Comparison of ENCODE assay signal across 22 cellular contexts in the genomic region with DNA sequence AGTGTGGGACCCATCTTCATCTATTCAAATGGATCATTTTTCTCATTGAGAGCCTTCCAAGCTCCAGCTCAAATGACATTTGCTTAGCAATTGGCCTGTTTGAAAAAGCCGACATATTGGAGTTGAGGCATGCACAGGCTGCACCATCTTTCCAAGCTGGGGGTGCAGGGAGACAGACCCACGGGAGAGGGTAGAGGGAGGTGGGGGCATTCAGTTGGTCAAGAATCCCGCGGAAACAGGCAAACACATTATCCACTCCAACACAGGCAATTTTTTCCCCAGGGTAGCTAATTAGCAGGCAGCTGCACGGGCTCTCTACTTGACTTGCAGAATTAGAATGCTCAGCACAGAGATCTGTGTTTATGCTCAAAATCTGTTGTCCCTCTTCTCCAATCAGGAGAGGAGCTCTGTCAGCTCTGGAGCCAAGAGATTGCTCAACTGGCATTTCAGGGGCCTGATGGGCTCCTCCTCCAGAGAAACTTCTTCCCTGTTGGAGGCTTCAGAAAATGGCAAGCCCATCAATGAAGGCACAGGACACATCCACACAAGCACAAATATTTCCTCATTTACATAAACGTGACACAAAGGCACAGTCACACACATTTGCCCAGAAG.
DNase-seq lines count a peak whose midpoint lies in the region; ATAC-seq and TF ChIP-seq lines count a peak whose summit lies in the region.
"Had no signal": no experiment of that assay in that cellular context is flagged by ENCODE, and none has a peak within 500 bp of the region (broad histone marks: within the 10 kb centered on the region; RNA-seq: fewer than 3 reads in every experiment).

No MANE protein-coding gene starts in this region.

- H3K36me3 ChIP-seq in adipocyte (ENCODE audit: control insufficient read depth, insufficient read depth, low read length, severe bottlenecking) (no peaks in the 10 kb centered on the region), right atrium auricular region (no peaks in the 10 kb centered on the region)
- H3K36me3 ChIP-seq: BLaER1 treated with 17β-estradiol and CSF1 and Interleukin-3, amounts not matched to agents 10 nM and 100 nM; cardiac muscle cell; HAP-1; prostate gland; suprapubic skin had no signal

- TF ChIP-seq CTCF in neural crest cell (conservative IDR thresholded peaks at IDR 0.05) (no peak), right atrium auricular region (IDR thresholded peaks at IDR 0.05) (no peak)

- H3K27me3 ChIP-seq in adipocyte (replicated peaks; ENCODE audit: control insufficient read depth, insufficient read depth, low read length) (peaks cover 30% of the 10 kb centered on the region), right atrium auricular region (peaks cover 9 to 14% of the 10 kb centered on the region in 2 donors)

- no peak overlapping the region for H3K9ac ChIP-seq in adipocyte (ENCODE audit: low read length)
- H3K9ac ChIP-seq: BLaER1 treated with 17β-estradiol and CSF1 and Interleukin-3, amounts not matched to agents 10 nM and 100 nM had no signal

- H3K9me3 Mint-ChIP-seq in neural crest cell = no peaks in the 10 kb centered on the region
- H3K9me3 Mint-ChIP-seq: stimulated activated effector memory CD8-positive, alpha-beta T cell treated with anti-CD3 and anti-CD28 coated beads, Interleukin-12 subunit alpha, Interleukin-12 subunit beta, amount 100 ng/mL, for 72 hours had no signal

- H3K27ac ChIP-seq in right atrium auricular region = no peak overlapping the region
- H3K27ac ChIP-seq: BLaER1 treated with 17β-estradiol and CSF1 and Interleukin-3, amounts not matched to agents 10 nM and 100 nM; cardiac muscle cell; dorsolateral prefrontal cortex; prostate gland; skin epidermis; suprapubic skin had no signal

- H3K27me3 Mint-ChIP-seq in neural crest cell (ENCODE audit: low read depth) = peaks cover 92% of the 10 kb centered on the region

- no peak for ATAC-seq in HG02610 (IDR thresholded peaks at IDR 0.05; ENCODE audit: unreplicated experiment)
- ATAC-seq: activated CD4-positive, alpha-beta T cell treated with anti-CD3 and anti-CD28 coated beads for 36 hours; stimulated activated effector memory CD8-positive, alpha-beta T cell treated with anti-CD3 and anti-CD28 coated beads, Interleukin-12 subunit alpha, Interleukin-12 subunit beta, amount 100 ng/mL, for 72 hours; T-helper 17 cell had no signal

- H3K9me3 ChIP-seq in adipocyte (ENCODE audit: control insufficient read depth, low read length) = no peaks in the 10 kb centered on the region
- H3K9me3 ChIP-seq in right atrium auricular region = no peaks in the 10 kb centered on the region
- H3K9me3 ChIP-seq: BLaER1 treated with 17β-estradiol and CSF1 and Interleukin-3, amounts not matched to agents 10 nM and 100 nM; HAP-1; prostate gland; suprapubic skin had no signal

- peak; percentile 31 to 80 for DNase-seq in NCI-H2081 (lab: John Stamatoyannopoulos, UW)
- DNase-seq in NCI-H2081 treated with DMSO at 0.1 percent for 48 hours (lab: John Stamatoyannopoulos, UW) = no peak
- DNase-seq in NCI-H2029 treated with DMSO at 0.1 percent for 48 hours (lab: John Stamatoyannopoulos, UW) = peak; percentile 83
- peak; percentile 49 for DNase-seq in adipocyte (ENCODE audit: low read depth)
- DNase-seq in neural crest cell (ENCODE audit: low read depth, low spot score) = no peak
- no peak for DNase-seq in GM03348 (ENCODE audit: low spot score)
- no peak for DNase-seq in right atrium auricular region (ENCODE audit: low spot score)
- DNase-seq: activated CD4-positive, alpha-beta T cell treated with anti-CD3 and anti-CD28 coated beads for 36 hours; activated naive CD4-positive, alpha-beta T cell treated with Interleukin-2 at 50 U/mL for 16 hours; activated T-cell treated with anti-CD3 and anti-CD28 coated beads, Interleukin-2, amount 50 U/mL, for 48 hours; dorsolateral prefrontal cortex; islet precursor cell; stimulated activated CD4-positive, alpha-beta T cell treated with anti-CD3 and anti-CD28 coated beads, Interleukin-1b, Interleukin-23, amount 100 ng/mL, for 48 hours; T-helper 17 cell had no signal

- H3K27ac Mint-ChIP-seq in neural crest cell (ENCODE audit: unreplicated experiment) = peak overlapping the region; percentile 47
- H3K27ac Mint-ChIP-seq: activated CD4-positive, alpha-beta T cell treated with anti-CD3 and anti-CD28 coated beads for 36 hours; stimulated activated effector memory CD8-positive, alpha-beta T cell treated with anti-CD3 and anti-CD28 coated beads, Interleukin-12 subunit alpha, Interleukin-12 subunit beta, amount 100 ng/mL, for 72 hours; T-helper 17 cell had no signal

- peaks cover 31% of the 10 kb centered on the region for H3K4me1 ChIP-seq in adipocyte (ENCODE audit: control insufficient read depth, insufficient read depth, low read length)
- peaks cover 4 to 28% of the 10 kb centered on the region in 2 donors for H3K4me1 ChIP-seq in right atrium auricular region

- H3K4me3 Mint-ChIP-seq in neural crest cell = no peak overlapping the region
- H3K4me3 Mint-ChIP-seq: activated CD4-positive, alpha-beta T cell treated with anti-CD3 and anti-CD28 coated beads for 36 hours; stimulated activated effector memory CD8-positive, alpha-beta T cell treated with anti-CD3 and anti-CD28 coated beads, Interleukin-12 subunit alpha, Interleukin-12 subunit beta, amount 100 ng/mL, for 72 hours; T-helper 17 cell had no signal

- H3K4me1 Mint-ChIP-seq in neural crest cell = peaks cover 38% of the 10 kb centered on the region

- no peaks in the 10 kb centered on the region for H3K36me3 Mint-ChIP-seq in neural crest cell (ENCODE audit: low read depth)
- H3K36me3 Mint-ChIP-seq: stimulated activated effector memory CD8-positive, alpha-beta T cell treated with anti-CD3 and anti-CD28 coated beads, Interleukin-12 subunit alpha, Interleukin-12 subunit beta, amount 100 ng/mL, for 72 hours had no signal

- H3K4me3 ChIP-seq in adipocyte (ENCODE audit: low read length) (no peak overlapping the region), right atrium auricular region (no peak overlapping the region)
- H3K4me3 ChIP-seq: BLaER1 treated with 17β-estradiol and CSF1 and Interleukin-3, amounts not matched to agents 10 nM and 100 nM; cardiac muscle cell; dorsolateral prefrontal cortex; HAP-1; prostate gland; skin epidermis; suprapubic skin had no signal

Comparison
In these comparisons a context has a peak if more than half of its experiments do, and no peak if none do; other contexts are left out.
1. DNase-seq: peak in NCI-H2081 (2 of 2), NCI-H2029 treated with DMSO at 0.1 percent for 48 hours (single experiment) and adipocyte (single experiment); none in NCI-H2081 treated with DMSO at 0.1 percent for 48 hours (single experiment), neural crest cell (single experiment), GM03348 (single experiment) and right atrium auricular region (single experiment).